ENCODE assay signal across 8 cellular contexts in genomic region chr14:89618309-89618708, GRCh38.
DNase-seq lines count a peak whose midpoint lies in the region; ATAC-seq and TF ChIP-seq lines count a peak whose summit lies in the region.

No MANE protein-coding gene starts in this region.

- peak overlapping the region; percentile 71 for H3K27ac ChIP-seq in smooth muscle cell (ENCODE audit: low read depth)

- peak overlapping the region; percentile 91 for H2AFZ ChIP-seq in smooth muscle cell (ENCODE audit: low read depth)

- H3K4me2 ChIP-seq in smooth muscle cell = peak overlapping the region; percentile 92

- H3K9ac ChIP-seq in smooth muscle cell (ENCODE audit: low read depth) = peak overlapping the region; percentile 87

- WGBS in smooth muscle cell (ENCODE audit: low lambda C conversion rate) = 1% methylated on average over 7 of the region's 7 CpGs

- no peaks in the 10 kb centered on the region for H3K9me3 ChIP-seq in smooth muscle cell (replicated peaks; ENCODE audit: low read depth)

- no peaks in the 10 kb centered on the region for H3K27me3 ChIP-seq in BJ (ENCODE audit: control insufficient read depth, insufficient read depth, low read length)
- H3K27me3 ChIP-seq in smooth muscle cell (ENCODE audit: low read depth) = peaks cover 3% of the 10 kb centered on the region

- DNase-seq in BJ (ENCODE audit: low read depth) = no peak
- peak; percentile 49 for DNase-seq in HuH-7 (ENCODE audit: low spot score)
- no peak for DNase-seq in astrocyte of the cerebellum (ENCODE audit: low read depth)
- DNase-seq in inferior parietal cortex (ENCODE audit: extremely low spot score) = peak; percentile 55
- DNase-seq in smooth muscle cell (lab: John Stamatoyannopoulos, UW; ENCODE audit: unreplicated experiment) = no peak
- DNase-seq in mucosa of gallbladder (ENCODE audit: low spot score) = no peak

- CTCF ChIA-PET in BJ (lab: Yijun Ruan, JAX) = interaction anchor here (0.9 kb wide), 1 partner anchor 149 kb away, joined by 3 read pairs; no protein-coding TSS in a partner anchor

- in situ Hi-C loops in astrocyte of the cerebellum (cut with HindIII; ENCODE audit: low sequenced_read_pairs) = no loop called here

- no peak for TF ChIP-seq CTCF in BJ (IDR thresholded peaks at IDR 0.05; ENCODE audit: insufficient read depth, low read depth, low read length)
- no peak for TF ChIP-seq CTCF in astrocyte of the cerebellum (IDR thresholded peaks at IDR 0.05; ENCODE audit: low read depth, low read length, missing control alignments)
- TF ChIP-seq CTCF in smooth muscle cell (IDR thresholded peaks at IDR 0.05; ENCODE audit: borderline replicate concordance, insufficient read depth, poor library complexity, severe bottlenecking) = no peak

- H3K4me1 ChIP-seq in smooth muscle cell (ENCODE audit: low read depth) = peaks cover 43% of the 10 kb centered on the region

- no peak for ATAC-seq in GM19452 (IDR thresholded peaks at IDR 0.05; ENCODE audit: unreplicated experiment)
- no peak for ATAC-seq in GM18909 (IDR thresholded peaks at IDR 0.05; ENCODE audit: poor library complexity, unreplicated experiment)

- peaks cover 23% of the 10 kb centered on the region for H3K79me2 ChIP-seq in smooth muscle cell (ENCODE audit: low read depth)

- POLR2A ChIA-PET in BJ (lab: Charles Lee) = interaction anchor here (0.6 to 0.7 kb wide), 2 partner anchors 174 to 298 kb away, joined by 3 to 9 read pairs; no protein-coding TSS in a partner anchor

- H3K36me3 ChIP-seq in BJ (ENCODE audit: control insufficient read depth, insufficient read depth, low read length) (no peaks in the 10 kb centered on the region), smooth muscle cell (ENCODE audit: low read depth) (no peaks in the 10 kb centered on the region)

- peak overlapping the region; percentile 70 for H3K4me3 ChIP-seq in BJ (ENCODE audit: low read depth, low read length)
- peak overlapping the region; percentile 58 for H3K4me3 ChIP-seq in astrocyte of the cerebellum (ENCODE audit: low read depth, low read length)
- H3K4me3 ChIP-seq in smooth muscle cell = peak overlapping the region; percentile 80

- no peaks in the 10 kb centered on the region for H3F3A ChIP-seq in smooth muscle cell (ENCODE audit: low read depth)

- H4K20me1 ChIP-seq in smooth muscle cell (ENCODE audit: low read depth) = peaks cover 6% of the 10 kb centered on the region

Comparison
In these comparisons a context has a peak if more than half of its experiments do, and no peak if none do; other contexts are left out.
1. DNase-seq: peak in HuH-7 (single experiment) and inferior parietal cortex (single experiment); none in BJ (single experiment), astrocyte of the cerebellum (single experiment), smooth muscle cell (single experiment) and mucosa of gallbladder (single experiment).
2. Peak in every context shown above with its lines, with median percentiles within 50 percentile points of each other: H3K4me3 ChIP-seq.